9 cellular contexts compared by ENCODE assay signal in the genomic region with DNA sequence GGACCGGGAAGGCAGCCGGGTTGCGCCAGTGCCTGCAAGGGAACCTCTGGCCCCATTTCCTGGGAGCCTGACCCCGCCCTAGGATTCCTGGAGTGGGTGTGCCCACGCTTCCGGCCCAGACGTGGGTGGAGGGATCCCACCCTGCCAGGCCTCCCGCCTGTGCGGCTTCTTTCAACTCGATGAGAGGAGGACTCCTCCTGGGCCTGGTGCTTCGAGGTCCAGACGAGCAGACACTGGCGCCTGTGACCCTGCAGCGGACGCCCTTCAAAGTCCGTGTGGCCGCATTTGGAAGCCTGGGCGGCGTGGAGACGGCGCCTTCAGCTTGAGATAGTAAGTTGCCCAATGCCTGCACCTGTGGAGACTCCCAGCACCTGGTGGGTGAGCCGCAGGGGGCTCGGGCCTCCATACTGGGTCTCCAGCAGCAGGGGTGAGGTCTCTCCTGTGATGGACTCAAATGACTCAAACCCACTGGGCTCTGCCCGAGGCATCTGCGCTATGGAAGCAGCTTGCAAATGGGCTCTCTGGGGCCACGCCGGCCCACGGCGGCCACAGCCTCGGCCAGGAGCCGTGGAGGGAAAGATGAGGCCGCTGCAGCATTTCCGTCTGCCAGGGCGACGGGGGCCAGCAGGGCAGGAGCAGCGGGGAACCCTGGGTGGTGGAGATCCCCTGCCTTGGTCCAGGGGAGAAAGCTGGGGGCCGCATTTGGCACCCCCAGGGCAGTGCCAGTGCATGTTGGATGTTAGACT.
A peak's percentile ranks its signal among the peaks of the same experiment; 100 is the strongest.
DNase-seq lines count a peak whose midpoint lies in the region; ATAC-seq, FAIRE-seq and TF ChIP-seq lines count a peak whose summit lies in the region.
"Had no signal": no experiment of that assay in that cellular context is flagged by ENCODE, and none has a peak within 500 bp of the region (broad histone marks: within the 10 kb centered on the region; RNA-seq: fewer than 3 reads in every experiment).

No MANE protein-coding gene starts in this region.

- intact Hi-C loops in Right ventricle myocardium superior (cut with DNase I) = no loop called here

- peak overlapping the region; percentile 99 for H3K4me2 ChIP-seq in skeletal muscle satellite cell (ENCODE audit: low read length)

- peaks cover 67% of the 10 kb centered on the region for H3K4me1 ChIP-seq in skeletal muscle satellite cell (ENCODE audit: control insufficient read depth, insufficient read depth, low read length)

- no peak for TF ChIP-seq CTCF in VCaP (conservative IDR thresholded peaks at IDR 0.05)

- DNase-seq in Daoy (ENCODE audit: low read depth) (peak; percentile 82), Right ventricle myocardium superior (peak; percentile 87), HEK293T (ENCODE audit: extremely low spot score) (no peak), HTR-8/SVneo (ENCODE audit: insufficient read length, low spot score) (no peak)
- DNase-seq: NCI-H1930 had no signal

- H3K27ac ChIP-seq in VCaP = peak overlapping the region; percentile 93

- H3K4me3 ChIP-seq in skeletal muscle satellite cell (ENCODE audit: low read length) = peak overlapping the region; percentile 98

- ATAC-seq in Right ventricle myocardium superior (ENCODE audit: poor library complexity) (peak; percentile 26), GM21360 (IDR thresholded peaks at IDR 0.05; ENCODE audit: unreplicated experiment) (no peak), GM18520 (IDR thresholded peaks at IDR 0.05; ENCODE audit: unreplicated experiment) (no peak)

- FAIRE-seq in HTR-8/SVneo (lab: Jason Lieb, UNC) = no peak

- POLR2A ChIA-PET in HEK293T (lab: Yijun Ruan, JAX) = no interaction called here

- CTCF ChIA-PET in HEK293T (lab: Yijun Ruan, JAX) = no interaction called here

- no peaks in the 10 kb centered on the region for H3K27me3 ChIP-seq in skeletal muscle satellite cell (ENCODE audit: control insufficient read depth, insufficient read depth, low read length)

- H3K36me3 ChIP-seq in skeletal muscle satellite cell (ENCODE audit: insufficient read depth, low read length) = peaks cover 98% of the 10 kb centered on the region

- H3K9ac ChIP-seq in skeletal muscle satellite cell (ENCODE audit: low read depth, low read length) = peak overlapping the region; percentile 99

- no peaks in the 10 kb centered on the region for H3K9me3 ChIP-seq in skeletal muscle satellite cell (replicated peaks; ENCODE audit: low read length)

TF ChIP-seq in HEK293T, 16 proteins besides CTCF, POLR2A, EP300 and RAD21:
- no peak for TF ChIP-seq ZNF384 (IDR thresholded peaks at IDR 0.05)
- TF ChIP-seq TARDBP (IDR thresholded peaks at IDR 0.05) = no peak
- no peak for TF ChIP-seq LEF1 (IDR thresholded peaks at IDR 0.05; ENCODE audit: borderline replicate concordance)
- TF ChIP-seq SP1 (IDR thresholded peaks at IDR 0.05) = no peak
- no peak for TF ChIP-seq HDGF (IDR thresholded peaks at IDR 0.05; ENCODE audit: borderline replicate concordance)
- TF ChIP-seq, protein P1, sequence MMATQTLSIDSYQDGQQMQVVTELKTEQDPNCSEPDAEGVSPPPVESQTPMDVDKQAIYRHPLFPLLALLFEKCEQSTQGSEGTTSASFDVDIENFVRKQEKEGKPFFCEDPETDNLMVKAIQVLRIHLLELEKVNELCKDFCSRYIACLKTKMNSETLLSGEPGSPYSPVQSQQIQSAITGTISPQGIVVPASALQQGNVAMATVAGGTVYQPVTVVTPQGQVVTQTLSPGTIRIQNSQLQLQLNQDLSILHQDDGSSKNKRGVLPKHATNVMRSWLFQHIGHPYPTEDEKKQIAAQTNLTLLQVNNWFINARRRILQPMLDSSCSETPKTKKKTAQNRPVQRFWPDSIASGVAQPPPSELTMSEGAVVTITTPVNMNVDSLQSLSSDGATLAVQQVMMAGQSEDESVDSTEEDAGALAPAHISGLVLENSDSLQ (IDR thresholded peaks at IDR 0.05) = no peak
- TF ChIP-seq L3MBTL2 (conservative IDR thresholded peaks at IDR 0.05) = no peak
- TF ChIP-seq FOXK2 (IDR thresholded peaks at IDR 0.05) = no peak
- no peak for TF ChIP-seq NFRKB (IDR thresholded peaks at IDR 0.05)
- TF ChIP-seq ELF4 (IDR thresholded peaks at IDR 0.05) = no peak
- no peak for TF ChIP-seq FOXA1 (IDR thresholded peaks at IDR 0.05)
- no peak for TF ChIP-seq ARNT (IDR thresholded peaks at IDR 0.05)
- no peak for TF ChIP-seq BHLHE40 (IDR thresholded peaks at IDR 0.05; ENCODE audit: borderline replicate concordance)
- no peak for TF ChIP-seq SUZ12 (IDR thresholded peaks at IDR 0.05)
- TF ChIP-seq CTBP1 (IDR thresholded peaks at IDR 0.05; ENCODE audit: borderline replicate concordance) = no peak
- no peak for TF ChIP-seq FOXM1 (IDR thresholded peaks at IDR 0.05; ENCODE audit: borderline replicate concordance)

Comparison
In these comparisons a context has a peak if more than half of its experiments do, and no peak if none do; other contexts are left out.
1. DNase-seq: peak in Daoy (single experiment) and Right ventricle myocardium superior (single experiment); none in HEK293T (single experiment) and HTR-8/SVneo (single experiment).